In the genomic region with DNA sequence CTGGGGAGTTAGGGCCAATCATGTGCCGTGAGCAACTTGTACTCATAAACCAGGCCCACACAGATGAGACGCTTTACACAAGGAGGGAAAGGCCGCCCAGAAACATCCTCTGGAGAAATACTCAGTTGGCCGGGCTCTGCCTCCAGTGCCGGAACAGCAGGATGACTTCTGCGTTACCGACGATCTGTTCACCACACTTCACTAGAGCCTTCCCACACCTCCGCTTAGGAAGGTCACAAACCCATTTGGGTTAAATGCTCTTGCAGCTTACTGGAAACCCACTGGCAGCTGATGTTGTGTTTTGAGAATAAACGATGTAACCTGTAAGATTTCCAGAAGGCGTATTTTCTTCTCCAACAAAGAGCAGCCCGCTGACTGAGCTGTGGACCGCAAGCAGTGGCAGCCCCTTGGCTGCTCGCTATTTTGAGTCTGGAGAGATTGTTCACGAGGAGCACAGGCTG, we compare ENCODE assay signal across 13 cellular contexts. TPM values are rescaled to one million over a fixed set of nuclear protein-coding genes. Genes with fewer than 3 reads are reported as not detected.
DNase-seq lines count a peak whose midpoint lies in the region; ATAC-seq lines count a peak whose summit lies in the region.
"Had no signal": no experiment of that assay in that cellular context is flagged by ENCODE, and none has a peak within 500 bp of the region (broad histone marks: within the 10 kb centered on the region; RNA-seq: fewer than 3 reads in every experiment).

No MANE protein-coding gene starts in this region.

- DNase-seq in Right ventricle myocardium inferior (ENCODE audit: missing footprints): peak; percentile 74
- no peak for DNase-seq in cardiac septum (ENCODE audit: low spot score)
- DNase-seq in iris pigment epithelial cell (ENCODE audit: low read depth): peak; percentile 48
- DNase-seq in COR-L47 (lab: John Stamatoyannopoulos, UW): no peak
- no peak for DNase-seq in SW 1271 (lab: John Stamatoyannopoulos, UW)
- DNase-seq in A172 (ENCODE audit: low spot score): no peak
- DNase-seq: activated CD8-positive, alpha-beta memory T cell treated with anti-CD3 and anti-CD28 coated beads for 24 hours; amniotic stem cell; NK-92 treated with Interleukin-12 subunit alpha and Interleukin-12 subunit beta, amount 100 ng/mL, for 24 hours; stimulated activated CD4-positive, alpha-beta T cell treated with anti-CD3 and anti-CD28 coated beads, Interleukin-2, amount 100 ng/mL, for 24 hours had no signal

- peaks cover 17% of the 10 kb centered on the region for H3K4me1 ChIP-seq in rectal smooth muscle tissue (ENCODE audit: control insufficient read depth, insufficient read depth, low read length)

- intact Hi-C loops in Right ventricle myocardium inferior (cut with DNase I): loop anchor here (10.0 kb wide), 2 partner anchors 122 to 172 kb away; no protein-coding TSS in a partner anchor
- intact Hi-C loops in cardiac septum (cut with DNase I): loop anchor here (5.0 kb wide), 1 partner anchor 124 kb away; no protein-coding TSS in a partner anchor

- no peak overlapping the region for H3K9ac ChIP-seq in rectal smooth muscle tissue (ENCODE audit: low read length)

- no peaks in the 10 kb centered on the region for H3K27me3 ChIP-seq in rectal smooth muscle tissue (ENCODE audit: control insufficient read depth, insufficient read depth, low read length)

- H3K4me3 ChIP-seq in rectal smooth muscle tissue (ENCODE audit: low read length): peak overlapping the region; percentile 22

- H3K36me3 ChIP-seq in rectal smooth muscle tissue (ENCODE audit: control insufficient read depth, insufficient read depth, low read length): no peaks in the 10 kb centered on the region

- ATAC-seq in Right ventricle myocardium inferior (peak; percentile 87), HG03457 (IDR thresholded peaks at IDR 0.05; ENCODE audit: unreplicated experiment) (no peak)

- peak overlapping the region; percentile 77 for H3K27ac ChIP-seq in rectal smooth muscle tissue (ENCODE audit: low read depth, low read length)

RNA-seq across cellular contexts. Expression of gene COLEC12, which starts 44.1 kb away (rescaled TPM):
- total RNA-seq in Right ventricle myocardium inferior (9.9 TPM), cardiac septum (5.5 TPM)
- 0.02 TPM in 1 of 2 replicates, not detected in the other for total RNA-seq in A172 (2014; rRNA removed; shearing (Covaris generic))
- total RNA-seq: T-helper 2 cell treated with Interferon-gamma antibody and Interleukin-4, amounts not matched to agents 100 ng/mL and 5 ng/mL, for 36 hours had no signal

Comparison
In these comparisons a context has a peak if more than half of its experiments do, and no peak if none do; other contexts are left out.
1. DNase-seq: peak in Right ventricle myocardium inferior (single experiment) and iris pigment epithelial cell (single experiment); none in cardiac septum (single experiment), COR-L47 (single experiment), SW 1271 (0 of 2) and A172 (single experiment).